Comparison of ENCODE assay signal across 1 cellular context in genomic region chr2:189762551-189763298, GRCh38.
A peak's percentile ranks its signal among the peaks of the same experiment; 100 is the strongest.
TF ChIP-seq lines count a peak whose summit lies in the region.

A gene with protein sequence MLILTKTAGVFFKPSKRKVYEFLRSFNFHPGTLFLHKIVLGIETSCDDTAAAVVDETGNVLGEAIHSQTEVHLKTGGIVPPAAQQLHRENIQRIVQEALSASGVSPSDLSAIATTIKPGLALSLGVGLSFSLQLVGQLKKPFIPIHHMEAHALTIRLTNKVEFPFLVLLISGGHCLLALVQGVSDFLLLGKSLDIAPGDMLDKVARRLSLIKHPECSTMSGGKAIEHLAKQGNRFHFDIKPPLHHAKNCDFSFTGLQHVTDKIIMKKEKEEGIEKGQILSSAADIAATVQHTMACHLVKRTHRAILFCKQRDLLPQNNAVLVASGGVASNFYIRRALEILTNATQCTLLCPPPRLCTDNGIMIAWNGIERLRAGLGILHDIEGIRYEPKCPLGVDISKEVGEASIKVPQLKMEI (minus strand): TSS chr2:189762792. CDS start chr2:189761640, 1,152 bp downstream.

TF ChIP-seq in HepG2, 621 proteins besides CTCF, POLR2A, EP300 and RAD21 (continued from another document and continues in another):
- TF ChIP-seq, protein P1, sequence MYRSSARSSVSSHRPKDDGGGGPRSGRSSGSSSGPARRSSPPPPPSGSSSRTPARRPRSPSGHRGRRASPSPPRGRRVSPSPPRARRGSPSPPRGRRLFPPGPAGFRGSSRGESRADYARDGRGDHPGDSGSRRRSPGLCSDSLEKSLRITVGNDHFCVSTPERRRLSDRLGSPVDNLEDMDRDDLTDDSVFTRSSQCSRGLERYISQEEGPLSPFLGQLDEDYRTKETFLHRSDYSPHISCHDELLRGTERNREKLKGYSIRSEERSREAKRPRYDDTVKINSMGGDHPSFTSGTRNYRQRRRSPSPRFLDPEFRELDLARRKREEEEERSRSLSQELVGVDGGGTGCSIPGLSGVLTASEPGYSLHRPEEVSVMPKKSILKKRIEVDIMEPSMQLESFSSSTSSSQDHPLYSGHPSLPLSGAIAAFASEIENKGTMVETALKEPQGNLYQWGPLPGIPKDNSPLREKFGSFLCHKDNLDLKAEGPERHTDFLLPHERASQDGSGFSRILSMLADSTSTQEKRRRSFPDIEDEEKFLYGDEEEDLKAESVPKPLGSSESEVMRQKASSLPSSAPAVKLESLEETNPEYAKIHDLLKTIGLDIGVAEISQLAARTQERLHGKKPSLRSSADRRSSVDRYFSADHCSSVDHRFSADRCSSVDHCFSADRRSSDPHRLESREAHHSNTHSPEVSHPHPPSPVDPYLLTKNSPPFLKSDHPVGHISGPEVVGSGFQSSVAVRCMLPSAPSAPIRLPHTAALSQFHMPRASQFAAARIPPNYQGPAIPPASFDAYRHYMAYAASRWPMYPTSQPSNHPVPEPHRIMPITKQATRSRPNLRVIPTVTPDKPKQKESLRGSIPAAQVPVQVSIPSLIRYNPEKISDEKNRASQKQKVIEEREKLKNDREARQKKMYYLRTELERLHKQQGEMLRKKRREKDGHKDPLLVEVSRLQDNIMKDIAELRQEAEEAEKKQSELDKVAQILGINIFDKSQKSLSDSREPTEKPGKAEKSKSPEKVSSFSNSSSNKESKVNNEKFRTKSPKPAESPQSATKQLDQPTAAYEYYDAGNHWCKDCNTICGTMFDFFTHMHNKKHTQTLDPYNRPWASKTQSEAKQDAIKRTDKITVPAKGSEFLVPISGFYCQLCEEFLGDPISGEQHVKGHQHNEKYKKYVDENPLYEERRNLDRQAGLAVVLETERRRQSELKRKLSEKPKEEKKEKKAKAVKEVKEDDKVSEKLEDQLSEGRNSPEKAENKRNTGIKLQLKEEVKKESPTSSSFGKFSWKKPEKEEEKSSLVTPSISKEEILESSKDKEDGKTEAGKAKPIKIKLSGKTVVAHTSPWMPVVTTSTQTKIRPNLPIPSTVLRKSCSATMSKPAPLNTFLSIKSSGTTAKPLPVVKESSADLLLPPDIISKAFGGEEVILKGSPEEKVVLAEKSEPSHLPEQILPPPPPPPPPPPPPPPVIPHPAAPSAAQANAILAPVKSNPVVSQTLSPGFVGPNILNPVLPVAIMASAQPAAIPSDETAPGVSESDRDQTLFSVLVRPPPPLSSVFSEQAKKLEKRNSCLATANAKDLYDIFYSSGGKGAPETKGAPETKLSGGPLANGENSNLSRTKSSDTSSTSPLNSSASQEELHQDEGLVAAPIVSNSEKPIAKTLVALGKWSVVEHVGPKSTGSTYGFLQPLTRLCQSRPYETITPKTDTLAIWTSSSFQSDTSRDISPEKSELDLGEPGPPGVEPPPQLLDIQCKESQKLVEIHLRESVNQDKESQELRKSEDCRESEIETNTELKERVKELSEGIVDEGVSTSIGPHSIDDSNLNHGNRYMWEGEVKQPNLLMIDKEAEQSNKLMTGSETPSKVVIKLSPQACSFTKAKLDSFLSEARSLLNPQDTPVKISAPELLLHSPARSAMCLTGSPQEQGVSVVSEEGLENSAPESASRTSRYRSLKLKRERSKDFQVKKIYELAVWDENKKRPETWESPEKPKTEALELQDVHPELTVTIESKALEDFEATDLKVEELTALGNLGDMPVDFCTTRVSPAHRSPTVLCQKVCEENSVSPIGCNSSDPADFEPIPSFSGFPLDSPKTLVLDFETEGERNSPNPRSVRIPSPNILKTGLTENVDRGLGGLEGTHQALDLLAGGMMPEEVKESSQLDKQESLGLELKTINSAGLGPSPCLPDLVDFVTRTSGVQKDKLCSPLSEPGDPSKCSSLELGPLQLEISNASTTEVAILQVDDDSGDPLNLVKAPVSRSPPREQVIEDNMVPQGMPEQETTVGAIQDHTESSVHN (CRISPR knock-in tag; IDR thresholded peaks at IDR 0.05) = 0 out of 2 replicates have a peak, but pooled peaks have one; percentile 16
- peak; percentile 16; the same call in 1 of the 2 replicates for TF ChIP-seq PRDM15 (CRISPR knock-in tag; IDR thresholded peaks at IDR 0.05)
- TF ChIP-seq ZNF879 (CRISPR knock-in tag; IDR thresholded peaks at IDR 0.05) = no peak
- TF ChIP-seq ZBTB42 (CRISPR knock-in tag; IDR thresholded peaks at IDR 0.05) = peak; percentile 95
- TF ChIP-seq, protein P2, sequence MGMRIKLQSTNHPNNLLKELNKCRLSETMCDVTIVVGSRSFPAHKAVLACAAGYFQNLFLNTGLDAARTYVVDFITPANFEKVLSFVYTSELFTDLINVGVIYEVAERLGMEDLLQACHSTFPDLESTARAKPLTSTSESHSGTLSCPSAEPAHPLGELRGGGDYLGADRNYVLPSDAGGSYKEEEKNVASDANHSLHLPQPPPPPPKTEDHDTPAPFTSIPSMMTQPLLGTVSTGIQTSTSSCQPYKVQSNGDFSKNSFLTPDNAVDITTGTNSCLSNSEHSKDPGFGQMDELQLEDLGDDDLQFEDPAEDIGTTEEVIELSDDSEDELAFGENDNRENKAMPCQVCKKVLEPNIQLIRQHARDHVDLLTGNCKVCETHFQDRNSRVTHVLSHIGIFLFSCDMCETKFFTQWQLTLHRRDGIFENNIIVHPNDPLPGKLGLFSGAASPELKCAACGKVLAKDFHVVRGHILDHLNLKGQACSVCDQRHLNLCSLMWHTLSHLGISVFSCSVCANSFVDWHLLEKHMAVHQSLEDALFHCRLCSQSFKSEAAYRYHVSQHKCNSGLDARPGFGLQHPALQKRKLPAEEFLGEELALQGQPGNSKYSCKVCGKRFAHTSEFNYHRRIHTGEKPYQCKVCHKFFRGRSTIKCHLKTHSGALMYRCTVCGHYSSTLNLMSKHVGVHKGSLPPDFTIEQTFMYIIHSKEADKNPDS (CRISPR knock-in tag; IDR thresholded peaks at IDR 0.05) = peak; percentile 90; the same call in 1 of the 2 replicates
- no peak for TF ChIP-seq BCLAF1 (IDR thresholded peaks at IDR 0.05)
- TF ChIP-seq RCOR2 (CRISPR knock-in tag; IDR thresholded peaks at IDR 0.05) = peak; percentile 58
- TF ChIP-seq ZFP62 (CRISPR knock-in tag; IDR thresholded peaks at IDR 0.05) = no peak
- TF ChIP-seq ZNF644 (CRISPR knock-in tag; IDR thresholded peaks at IDR 0.05; ENCODE audit: low read depth) = no peak
- no peak for TF ChIP-seq IRX3 (CRISPR knock-in tag; IDR thresholded peaks at IDR 0.05; ENCODE audit: borderline replicate concordance, low read depth)
- TF ChIP-seq FOXO1 (CRISPR knock-in tag; IDR thresholded peaks at IDR 0.05) = no peak
- TF ChIP-seq, protein P3, sequence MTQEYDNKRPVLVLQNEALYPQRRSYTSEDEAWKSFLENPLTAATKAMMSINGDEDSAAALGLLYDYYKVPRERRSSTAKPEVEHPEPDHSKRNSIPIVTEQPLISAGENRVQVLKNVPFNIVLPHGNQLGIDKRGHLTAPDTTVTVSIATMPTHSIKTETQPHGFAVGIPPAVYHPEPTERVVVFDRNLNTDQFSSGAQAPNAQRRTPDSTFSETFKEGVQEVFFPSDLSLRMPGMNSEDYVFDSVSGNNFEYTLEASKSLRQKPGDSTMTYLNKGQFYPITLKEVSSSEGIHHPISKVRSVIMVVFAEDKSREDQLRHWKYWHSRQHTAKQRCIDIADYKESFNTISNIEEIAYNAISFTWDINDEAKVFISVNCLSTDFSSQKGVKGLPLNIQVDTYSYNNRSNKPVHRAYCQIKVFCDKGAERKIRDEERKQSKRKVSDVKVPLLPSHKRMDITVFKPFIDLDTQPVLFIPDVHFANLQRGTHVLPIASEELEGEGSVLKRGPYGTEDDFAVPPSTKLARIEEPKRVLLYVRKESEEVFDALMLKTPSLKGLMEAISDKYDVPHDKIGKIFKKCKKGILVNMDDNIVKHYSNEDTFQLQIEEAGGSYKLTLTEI (CRISPR knock-in tag; conservative IDR thresholded peaks at IDR 0.05) = no peak
- TF ChIP-seq, protein P4, sequence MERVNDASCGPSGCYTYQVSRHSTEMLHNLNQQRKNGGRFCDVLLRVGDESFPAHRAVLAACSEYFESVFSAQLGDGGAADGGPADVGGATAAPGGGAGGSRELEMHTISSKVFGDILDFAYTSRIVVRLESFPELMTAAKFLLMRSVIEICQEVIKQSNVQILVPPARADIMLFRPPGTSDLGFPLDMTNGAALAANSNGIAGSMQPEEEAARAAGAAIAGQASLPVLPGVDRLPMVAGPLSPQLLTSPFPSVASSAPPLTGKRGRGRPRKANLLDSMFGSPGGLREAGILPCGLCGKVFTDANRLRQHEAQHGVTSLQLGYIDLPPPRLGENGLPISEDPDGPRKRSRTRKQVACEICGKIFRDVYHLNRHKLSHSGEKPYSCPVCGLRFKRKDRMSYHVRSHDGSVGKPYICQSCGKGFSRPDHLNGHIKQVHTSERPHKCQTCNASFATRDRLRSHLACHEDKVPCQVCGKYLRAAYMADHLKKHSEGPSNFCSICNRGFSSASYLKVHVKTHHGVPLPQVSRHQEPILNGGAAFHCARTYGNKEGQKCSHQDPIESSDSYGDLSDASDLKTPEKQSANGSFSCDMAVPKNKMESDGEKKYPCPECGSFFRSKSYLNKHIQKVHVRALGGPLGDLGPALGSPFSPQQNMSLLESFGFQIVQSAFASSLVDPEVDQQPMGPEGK (CRISPR knock-in tag; IDR thresholded peaks at IDR 0.05) = peak; percentile 47
- peak; percentile 49 for TF ChIP-seq FOXA3 (CRISPR knock-in tag; IDR thresholded peaks at IDR 0.05)
- TF ChIP-seq, protein P5, sequence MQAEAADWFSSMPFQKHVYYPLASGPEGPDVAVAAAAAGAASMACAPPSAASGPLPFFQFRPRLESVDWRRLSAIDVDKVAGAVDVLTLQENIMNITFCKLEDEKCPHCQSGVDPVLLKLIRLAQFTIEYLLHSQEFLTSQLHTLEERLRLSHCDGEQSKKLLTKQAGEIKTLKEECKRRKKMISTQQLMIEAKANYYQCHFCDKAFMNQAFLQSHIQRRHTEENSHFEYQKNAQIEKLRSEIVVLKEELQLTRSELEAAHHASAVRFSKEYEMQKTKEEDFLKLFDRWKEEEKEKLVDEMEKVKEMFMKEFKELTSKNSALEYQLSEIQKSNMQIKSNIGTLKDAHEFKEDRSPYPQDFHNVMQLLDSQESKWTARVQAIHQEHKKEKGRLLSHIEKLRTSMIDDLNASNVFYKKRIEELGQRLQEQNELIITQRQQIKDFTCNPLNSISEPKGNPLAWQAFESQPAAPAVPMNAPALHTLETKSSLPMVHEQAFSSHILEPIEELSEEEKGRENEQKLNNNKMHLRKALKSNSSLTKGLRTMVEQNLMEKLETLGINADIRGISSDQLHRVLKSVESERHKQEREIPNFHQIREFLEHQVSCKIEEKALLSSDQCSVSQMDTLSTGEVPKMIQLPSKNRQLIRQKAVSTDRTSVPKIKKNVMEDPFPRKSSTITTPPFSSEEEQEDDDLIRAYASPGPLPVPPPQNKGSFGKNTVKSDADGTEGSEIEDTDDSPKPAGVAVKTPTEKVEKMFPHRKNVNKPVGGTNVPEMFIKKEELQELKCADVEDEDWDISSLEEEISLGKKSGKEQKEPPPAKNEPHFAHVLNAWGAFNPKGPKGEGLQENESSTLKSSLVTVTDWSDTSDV (CRISPR knock-in tag; IDR thresholded peaks at IDR 0.05) = no peak
- peak; percentile 91; the same call in 1 of the 2 replicates for TF ChIP-seq RNF2 (conservative IDR thresholded peaks at IDR 0.05; ENCODE audit: low read depth)
- no peak for TF ChIP-seq ZNF816 (CRISPR knock-in tag; IDR thresholded peaks at IDR 0.05; ENCODE audit: borderline replicate concordance)
- peak; percentile 37; the same call in 1 of the 2 replicates for TF ChIP-seq ZMAT3 (CRISPR knock-in tag; conservative IDR thresholded peaks at IDR 0.05)
- TF ChIP-seq TBL1XR1 (IDR thresholded peaks at IDR 0.05; ENCODE audit: borderline replicate concordance, low read length, partially characterized antibody) = no peak
- TF ChIP-seq ZNF143 (CRISPR knock-in tag; IDR thresholded peaks at IDR 0.05) = no peak
- TF ChIP-seq, protein P6, sequence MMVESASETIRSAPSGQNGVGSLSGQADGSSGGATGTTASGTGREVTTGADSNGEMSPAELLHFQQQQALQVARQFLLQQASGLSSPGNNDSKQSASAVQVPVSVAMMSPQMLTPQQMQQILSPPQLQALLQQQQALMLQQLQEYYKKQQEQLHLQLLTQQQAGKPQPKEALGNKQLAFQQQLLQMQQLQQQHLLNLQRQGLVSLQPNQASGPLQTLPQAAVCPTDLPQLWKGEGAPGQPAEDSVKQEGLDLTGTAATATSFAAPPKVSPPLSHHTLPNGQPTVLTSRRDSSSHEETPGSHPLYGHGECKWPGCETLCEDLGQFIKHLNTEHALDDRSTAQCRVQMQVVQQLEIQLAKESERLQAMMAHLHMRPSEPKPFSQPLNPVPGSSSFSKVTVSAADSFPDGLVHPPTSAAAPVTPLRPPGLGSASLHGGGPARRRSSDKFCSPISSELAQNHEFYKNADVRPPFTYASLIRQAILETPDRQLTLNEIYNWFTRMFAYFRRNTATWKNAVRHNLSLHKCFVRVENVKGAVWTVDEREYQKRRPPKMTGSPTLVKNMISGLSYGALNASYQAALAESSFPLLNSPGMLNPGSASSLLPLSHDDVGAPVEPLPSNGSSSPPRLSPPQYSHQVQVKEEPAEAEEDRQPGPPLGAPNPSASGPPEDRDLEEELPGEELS (CRISPR knock-in tag; IDR thresholded peaks at IDR 0.05) = 0 out of 2 replicates have a peak, but pooled peaks have one; percentile 40
